Comparison of ENCODE assay signal across 1 cellular context in the genomic region with DNA sequence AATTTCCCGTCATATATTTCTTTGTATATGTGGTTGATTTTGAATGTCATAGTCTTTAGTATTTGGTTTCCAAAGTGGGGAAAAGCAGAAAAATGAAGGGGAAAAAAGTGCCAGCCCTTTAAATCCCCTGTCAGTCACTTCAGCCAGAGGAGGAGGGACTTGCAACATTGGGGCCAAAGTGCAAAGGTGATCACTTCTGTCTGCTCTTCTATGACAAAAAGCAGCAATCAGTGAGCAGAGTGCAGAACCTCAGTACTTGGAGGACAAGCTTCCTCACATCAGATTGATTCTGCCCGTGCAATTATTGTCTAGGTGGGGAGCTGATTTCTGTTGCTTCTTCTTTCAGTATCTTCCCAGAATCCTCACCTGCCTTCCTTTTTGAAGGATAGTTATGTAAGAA.
TF ChIP-seq lines count a peak whose summit lies in the region.

No MANE protein-coding gene starts in this region.

TF ChIP-seq in HepG2, 621 proteins besides CTCF, POLR2A, EP300 and RAD21 (continued from another document and continues in another):
- TF ChIP-seq, protein P1, sequence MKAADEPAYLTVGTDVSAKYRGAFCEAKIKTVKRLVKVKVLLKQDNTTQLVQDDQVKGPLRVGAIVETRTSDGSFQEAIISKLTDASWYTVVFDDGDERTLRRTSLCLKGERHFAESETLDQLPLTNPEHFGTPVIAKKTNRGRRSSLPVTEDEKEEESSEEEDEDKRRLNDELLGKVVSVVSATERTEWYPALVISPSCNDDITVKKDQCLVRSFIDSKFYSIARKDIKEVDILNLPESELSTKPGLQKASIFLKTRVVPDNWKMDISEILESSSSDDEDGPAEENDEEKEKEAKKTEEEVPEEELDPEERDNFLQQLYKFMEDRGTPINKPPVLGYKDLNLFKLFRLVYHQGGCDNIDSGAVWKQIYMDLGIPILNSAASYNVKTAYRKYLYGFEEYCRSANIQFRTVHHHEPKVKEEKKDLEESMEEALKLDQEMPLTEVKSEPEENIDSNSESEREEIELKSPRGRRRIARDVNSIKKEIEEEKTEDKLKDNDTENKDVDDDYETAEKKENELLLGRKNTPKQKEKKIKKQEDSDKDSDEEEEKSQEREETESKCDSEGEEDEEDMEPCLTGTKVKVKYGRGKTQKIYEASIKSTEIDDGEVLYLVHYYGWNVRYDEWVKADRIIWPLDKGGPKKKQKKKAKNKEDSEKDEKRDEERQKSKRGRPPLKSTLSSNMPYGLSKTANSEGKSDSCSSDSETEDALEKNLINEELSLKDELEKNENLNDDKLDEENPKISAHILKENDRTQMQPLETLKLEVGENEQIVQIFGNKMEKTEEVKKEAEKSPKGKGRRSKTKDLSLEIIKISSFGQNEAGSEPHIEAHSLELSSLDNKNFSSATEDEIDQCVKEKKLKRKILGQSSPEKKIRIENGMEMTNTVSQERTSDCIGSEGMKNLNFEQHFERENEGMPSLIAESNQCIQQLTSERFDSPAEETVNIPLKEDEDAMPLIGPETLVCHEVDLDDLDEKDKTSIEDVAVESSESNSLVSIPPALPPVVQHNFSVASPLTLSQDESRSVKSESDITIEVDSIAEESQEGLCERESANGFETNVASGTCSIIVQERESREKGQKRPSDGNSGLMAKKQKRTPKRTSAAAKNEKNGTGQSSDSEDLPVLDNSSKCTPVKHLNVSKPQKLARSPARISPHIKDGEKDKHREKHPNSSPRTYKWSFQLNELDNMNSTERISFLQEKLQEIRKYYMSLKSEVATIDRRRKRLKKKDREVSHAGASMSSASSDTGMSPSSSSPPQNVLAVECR (CRISPR knock-in tag; IDR thresholded peaks at IDR 0.05; ENCODE audit: borderline replicate concordance): peak; percentile 18; the same call in 1 of the 2 replicates
- TF ChIP-seq, protein P2, sequence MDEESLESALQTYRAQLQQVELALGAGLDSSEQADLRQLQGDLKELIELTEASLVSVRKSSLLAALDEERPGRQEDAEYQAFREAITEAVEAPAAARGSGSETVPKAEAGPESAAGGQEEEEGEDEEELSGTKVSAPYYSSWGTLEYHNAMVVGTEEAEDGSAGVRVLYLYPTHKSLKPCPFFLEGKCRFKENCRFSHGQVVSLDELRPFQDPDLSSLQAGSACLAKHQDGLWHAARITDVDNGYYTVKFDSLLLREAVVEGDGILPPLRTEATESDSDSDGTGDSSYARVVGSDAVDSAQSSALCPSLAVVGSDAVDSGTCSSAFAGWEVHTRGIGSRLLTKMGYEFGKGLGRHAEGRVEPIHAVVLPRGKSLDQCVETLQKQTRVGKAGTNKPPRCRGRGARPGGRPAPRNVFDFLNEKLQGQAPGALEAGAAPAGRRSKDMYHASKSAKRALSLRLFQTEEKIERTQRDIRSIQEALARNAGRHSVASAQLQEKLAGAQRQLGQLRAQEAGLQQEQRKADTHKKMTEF (CRISPR knock-in tag; IDR thresholded peaks at IDR 0.05): peak; percentile 56
- TF ChIP-seq ARNTL (CRISPR knock-in tag; IDR thresholded peaks at IDR 0.05) (no peak), ZNF331 (CRISPR knock-in tag; IDR thresholded peaks at IDR 0.05) (peak; percentile 38; the same call in 1 of the 2 replicates), MEIS2 (CRISPR knock-in tag; IDR thresholded peaks at IDR 0.05) (peak; percentile 60; the same call in 1 of the 2 replicates), HHEX (CRISPR knock-in tag; IDR thresholded peaks at IDR 0.05) (peak; percentile 55; the same call in 1 of the 2 replicates), HNF4G (IDR thresholded peaks at IDR 0.05; ENCODE audit: borderline replicate concordance, low read depth, low read length) (peak; percentile 96), HNF4G (CRISPR knock-in tag; IDR thresholded peaks at IDR 0.05; ENCODE audit: borderline replicate concordance, low read depth) (peak; percentile 86; the same call in 1 of the 2 replicates), NR2F1 (CRISPR knock-in tag; IDR thresholded peaks at IDR 0.05) (peak; percentile 66 to 69; a peak in 3 of 4 replicates), THAP11 (CRISPR knock-in tag; IDR thresholded peaks at IDR 0.05) (peak; percentile 38; the same call in 1 of the 2 replicates), ADNP (CRISPR knock-in tag; IDR thresholded peaks at IDR 0.05) (no peak), HNF4A (CRISPR knock-in tag; IDR thresholded peaks at IDR 0.05) (peak; percentile 97), HOXA3 (CRISPR knock-in tag; IDR thresholded peaks at IDR 0.05) (0 out of 2 replicates have a peak, but pooled peaks have one; percentile 29), AGO2 (optimal IDR thresholded peaks at IDR 0.05; ENCODE audit: low read depth, low read length) (no peak), BCL6 (CRISPR knock-in tag; IDR thresholded peaks at IDR 0.05) (peak; percentile 54; the same call in 1 of the 2 replicates), MED13 (CRISPR knock-in tag; IDR thresholded peaks at IDR 0.05) (no peak), ZNF256 (CRISPR knock-in tag; conservative IDR thresholded peaks at IDR 0.05) (no peak), NR3C1 (CRISPR knock-in tag; IDR thresholded peaks at IDR 0.05) (no peak), REPIN1 (CRISPR knock-in tag; IDR thresholded peaks at IDR 0.05; ENCODE audit: borderline replicate concordance, low read depth) (no peak), KLF16 (CRISPR knock-in tag; IDR thresholded peaks at IDR 0.05) (0 out of 4 replicates have a peak, but pooled peaks of 1 of the 2 experiments have one; percentile 25), SOX13 (IDR thresholded peaks at IDR 0.05) (no peak), SOX13 (CRISPR knock-in tag; conservative IDR thresholded peaks at IDR 0.05 in 1 of 2, IDR thresholded peaks at IDR 0.05 in 1 of 2) (peak in 1 of 2 experiments; percentile 46; a peak in 2 of 4 replicates), MED1 (CRISPR knock-in tag; IDR thresholded peaks at IDR 0.05) (0 out of 2 replicates have a peak, but pooled peaks have one; percentile 40), NCOA5 (CRISPR knock-in tag; IDR thresholded peaks at IDR 0.05) (no peak), FOXP1 (IDR thresholded peaks at IDR 0.05) (no peak), FOXP1 (CRISPR knock-in tag; IDR thresholded peaks at IDR 0.05) (peak; percentile 28; the same call in 1 of the 2 replicates), KDM6A (CRISPR knock-in tag; IDR thresholded peaks at IDR 0.05; ENCODE audit: low read depth) (0 out of 2 replicates have a peak, but pooled peaks have one; percentile 18), HMG20A (CRISPR knock-in tag; IDR thresholded peaks at IDR 0.05; ENCODE audit: borderline replicate concordance) (peak; percentile 17; the same call in 1 of the 2 replicates), FOXA3 (CRISPR knock-in tag; IDR thresholded peaks at IDR 0.05) (peak; percentile 39; the same call in 1 of the 2 replicates), GATAD2A (CRISPR knock-in tag; IDR thresholded peaks at IDR 0.05) (peak; percentile 82), ZFAT (CRISPR knock-in tag; conservative IDR thresholded peaks at IDR 0.05) (no peak), ZMYM2 (CRISPR knock-in tag; IDR thresholded peaks at IDR 0.05) (peak; percentile 52; the same call in 1 of the 2 replicates), ZNF292 (CRISPR knock-in tag; IDR thresholded peaks at IDR 0.05; ENCODE audit: borderline replicate concordance, low read depth) (peak; percentile 57; the same call in 1 of the 2 replicates), ZNF432 (CRISPR knock-in tag; IDR thresholded peaks at IDR 0.05; ENCODE audit: borderline replicate concordance) (no peak), MEF2D (CRISPR knock-in tag; IDR thresholded peaks at IDR 0.05) (0 out of 2 replicates have a peak, but pooled peaks have one; percentile 36), ZFP1 (CRISPR knock-in tag; IDR thresholded peaks at IDR 0.05) (0 out of 2 replicates have a peak, but pooled peaks have one; percentile 55), ZFP62 (CRISPR knock-in tag; IDR thresholded peaks at IDR 0.05) (no peak)
- TF ChIP-seq, protein P3, sequence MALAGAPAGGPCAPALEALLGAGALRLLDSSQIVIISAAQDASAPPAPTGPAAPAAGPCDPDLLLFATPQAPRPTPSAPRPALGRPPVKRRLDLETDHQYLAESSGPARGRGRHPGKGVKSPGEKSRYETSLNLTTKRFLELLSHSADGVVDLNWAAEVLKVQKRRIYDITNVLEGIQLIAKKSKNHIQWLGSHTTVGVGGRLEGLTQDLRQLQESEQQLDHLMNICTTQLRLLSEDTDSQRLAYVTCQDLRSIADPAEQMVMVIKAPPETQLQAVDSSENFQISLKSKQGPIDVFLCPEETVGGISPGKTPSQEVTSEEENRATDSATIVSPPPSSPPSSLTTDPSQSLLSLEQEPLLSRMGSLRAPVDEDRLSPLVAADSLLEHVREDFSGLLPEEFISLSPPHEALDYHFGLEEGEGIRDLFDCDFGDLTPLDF (CRISPR knock-in tag; IDR thresholded peaks at IDR 0.05): no peak
- TF ChIP-seq, protein P4, sequence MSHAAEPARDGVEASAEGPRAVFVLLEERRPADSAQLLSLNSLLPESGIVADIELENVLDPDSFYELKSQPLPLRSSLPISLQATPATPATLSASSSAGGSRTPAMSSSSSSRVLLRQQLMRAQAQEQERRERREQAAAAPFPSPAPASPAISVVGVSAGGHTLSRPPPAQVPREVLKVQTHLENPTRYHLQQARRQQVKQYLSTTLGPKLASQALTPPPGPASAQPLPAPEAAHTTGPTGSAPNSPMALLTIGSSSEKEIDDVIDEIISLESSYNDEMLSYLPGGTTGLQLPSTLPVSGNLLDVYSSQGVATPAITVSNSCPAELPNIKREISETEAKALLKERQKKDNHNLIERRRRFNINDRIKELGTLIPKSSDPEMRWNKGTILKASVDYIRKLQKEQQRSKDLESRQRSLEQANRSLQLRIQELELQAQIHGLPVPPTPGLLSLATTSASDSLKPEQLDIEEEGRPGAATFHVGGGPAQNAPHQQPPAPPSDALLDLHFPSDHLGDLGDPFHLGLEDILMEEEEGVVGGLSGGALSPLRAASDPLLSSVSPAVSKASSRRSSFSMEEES (CRISPR knock-in tag; IDR thresholded peaks at IDR 0.05): no peak
- TF ChIP-seq, protein P5, sequence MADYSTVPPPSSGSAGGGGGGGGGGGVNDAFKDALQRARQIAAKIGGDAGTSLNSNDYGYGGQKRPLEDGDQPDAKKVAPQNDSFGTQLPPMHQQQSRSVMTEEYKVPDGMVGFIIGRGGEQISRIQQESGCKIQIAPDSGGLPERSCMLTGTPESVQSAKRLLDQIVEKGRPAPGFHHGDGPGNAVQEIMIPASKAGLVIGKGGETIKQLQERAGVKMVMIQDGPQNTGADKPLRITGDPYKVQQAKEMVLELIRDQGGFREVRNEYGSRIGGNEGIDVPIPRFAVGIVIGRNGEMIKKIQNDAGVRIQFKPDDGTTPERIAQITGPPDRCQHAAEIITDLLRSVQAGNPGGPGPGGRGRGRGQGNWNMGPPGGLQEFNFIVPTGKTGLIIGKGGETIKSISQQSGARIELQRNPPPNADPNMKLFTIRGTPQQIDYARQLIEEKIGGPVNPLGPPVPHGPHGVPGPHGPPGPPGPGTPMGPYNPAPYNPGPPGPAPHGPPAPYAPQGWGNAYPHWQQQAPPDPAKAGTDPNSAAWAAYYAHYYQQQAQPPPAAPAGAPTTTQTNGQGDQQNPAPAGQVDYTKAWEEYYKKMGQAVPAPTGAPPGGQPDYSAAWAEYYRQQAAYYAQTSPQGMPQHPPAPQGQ (CRISPR knock-in tag; IDR thresholded peaks at IDR 0.05; ENCODE audit: borderline replicate concordance): no peak
- TF ChIP-seq, protein P6, sequence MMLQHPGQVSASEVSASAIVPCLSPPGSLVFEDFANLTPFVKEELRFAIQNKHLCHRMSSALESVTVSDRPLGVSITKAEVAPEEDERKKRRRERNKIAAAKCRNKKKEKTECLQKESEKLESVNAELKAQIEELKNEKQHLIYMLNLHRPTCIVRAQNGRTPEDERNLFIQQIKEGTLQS (CRISPR knock-in tag; IDR thresholded peaks at IDR 0.05): no peak
- TF ChIP-seq, protein P7, sequence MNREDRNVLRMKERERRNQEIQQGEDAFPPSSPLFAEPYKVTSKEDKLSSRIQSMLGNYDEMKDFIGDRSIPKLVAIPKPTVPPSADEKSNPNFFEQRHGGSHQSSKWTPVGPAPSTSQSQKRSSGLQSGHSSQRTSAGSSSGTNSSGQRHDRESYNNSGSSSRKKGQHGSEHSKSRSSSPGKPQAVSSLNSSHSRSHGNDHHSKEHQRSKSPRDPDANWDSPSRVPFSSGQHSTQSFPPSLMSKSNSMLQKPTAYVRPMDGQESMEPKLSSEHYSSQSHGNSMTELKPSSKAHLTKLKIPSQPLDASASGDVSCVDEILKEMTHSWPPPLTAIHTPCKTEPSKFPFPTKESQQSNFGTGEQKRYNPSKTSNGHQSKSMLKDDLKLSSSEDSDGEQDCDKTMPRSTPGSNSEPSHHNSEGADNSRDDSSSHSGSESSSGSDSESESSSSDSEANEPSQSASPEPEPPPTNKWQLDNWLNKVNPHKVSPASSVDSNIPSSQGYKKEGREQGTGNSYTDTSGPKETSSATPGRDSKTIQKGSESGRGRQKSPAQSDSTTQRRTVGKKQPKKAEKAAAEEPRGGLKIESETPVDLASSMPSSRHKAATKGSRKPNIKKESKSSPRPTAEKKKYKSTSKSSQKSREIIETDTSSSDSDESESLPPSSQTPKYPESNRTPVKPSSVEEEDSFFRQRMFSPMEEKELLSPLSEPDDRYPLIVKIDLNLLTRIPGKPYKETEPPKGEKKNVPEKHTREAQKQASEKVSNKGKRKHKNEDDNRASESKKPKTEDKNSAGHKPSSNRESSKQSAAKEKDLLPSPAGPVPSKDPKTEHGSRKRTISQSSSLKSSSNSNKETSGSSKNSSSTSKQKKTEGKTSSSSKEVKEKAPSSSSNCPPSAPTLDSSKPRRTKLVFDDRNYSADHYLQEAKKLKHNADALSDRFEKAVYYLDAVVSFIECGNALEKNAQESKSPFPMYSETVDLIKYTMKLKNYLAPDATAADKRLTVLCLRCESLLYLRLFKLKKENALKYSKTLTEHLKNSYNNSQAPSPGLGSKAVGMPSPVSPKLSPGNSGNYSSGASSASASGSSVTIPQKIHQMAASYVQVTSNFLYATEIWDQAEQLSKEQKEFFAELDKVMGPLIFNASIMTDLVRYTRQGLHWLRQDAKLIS (CRISPR knock-in tag; IDR thresholded peaks at IDR 0.05): no peak
- TF ChIP-seq, protein P8, sequence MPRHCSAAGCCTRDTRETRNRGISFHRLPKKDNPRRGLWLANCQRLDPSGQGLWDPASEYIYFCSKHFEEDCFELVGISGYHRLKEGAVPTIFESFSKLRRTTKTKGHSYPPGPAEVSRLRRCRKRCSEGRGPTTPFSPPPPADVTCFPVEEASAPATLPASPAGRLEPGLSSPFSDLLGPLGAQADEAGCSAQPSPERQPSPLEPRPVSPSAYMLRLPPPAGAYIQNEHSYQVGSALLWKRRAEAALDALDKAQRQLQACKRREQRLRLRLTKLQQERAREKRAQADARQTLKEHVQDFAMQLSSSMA (CRISPR knock-in tag; IDR thresholded peaks at IDR 0.05): no peak
- TF ChIP-seq, protein P9, sequence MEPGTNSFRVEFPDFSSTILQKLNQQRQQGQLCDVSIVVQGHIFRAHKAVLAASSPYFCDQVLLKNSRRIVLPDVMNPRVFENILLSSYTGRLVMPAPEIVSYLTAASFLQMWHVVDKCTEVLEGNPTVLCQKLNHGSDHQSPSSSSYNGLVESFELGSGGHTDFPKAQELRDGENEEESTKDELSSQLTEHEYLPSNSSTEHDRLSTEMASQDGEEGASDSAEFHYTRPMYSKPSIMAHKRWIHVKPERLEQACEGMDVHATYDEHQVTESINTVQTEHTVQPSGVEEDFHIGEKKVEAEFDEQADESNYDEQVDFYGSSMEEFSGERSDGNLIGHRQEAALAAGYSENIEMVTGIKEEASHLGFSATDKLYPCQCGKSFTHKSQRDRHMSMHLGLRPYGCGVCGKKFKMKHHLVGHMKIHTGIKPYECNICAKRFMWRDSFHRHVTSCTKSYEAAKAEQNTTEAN (CRISPR knock-in tag; conservative IDR thresholded peaks at IDR 0.05): no peak
